17 cellular contexts compared by ENCODE assay signal in genomic region chr2:95264626-95265025, GRCh38. TPM values are rescaled to one million over a fixed set of nuclear protein-coding genes. Genes with fewer than 3 reads are reported as not detected.
DNase-seq lines count a peak whose midpoint lies in the region; ATAC-seq and TF ChIP-seq lines count a peak whose summit lies in the region.
"Had no signal": no experiment of that assay in that cellular context is flagged by ENCODE, and none has a peak within 500 bp of the region (broad histone marks: within the 10 kb centered on the region; RNA-seq: fewer than 3 reads in every experiment).

No MANE protein-coding gene starts in this region.

- H3K4me1 ChIP-seq in A673 (ENCODE audit: insufficient read depth, low read length, poor library complexity, severe bottlenecking) (no peaks in the 10 kb centered on the region), PC-3 (ENCODE audit: insufficient read depth, low read length) (no peaks in the 10 kb centered on the region)
- H3K4me1 ChIP-seq: Caco-2, tibial artery had no signal

- H3F3A ChIP-seq in PC-3 (ENCODE audit: low read length, unreplicated experiment), result no peaks in the 10 kb centered on the region

- H3K36me3 ChIP-seq in WERI-Rb-1 (no peaks in the 10 kb centered on the region), A673 (ENCODE audit: insufficient read depth, low read length, poor library complexity, severe bottlenecking) (no peaks in the 10 kb centered on the region), PC-3 (ENCODE audit: low read depth, low read length) (no peaks in the 10 kb centered on the region)
- H3K36me3 ChIP-seq: heart left ventricle, tibial artery had no signal

- no peak overlapping the region for H3K27ac ChIP-seq in WERI-Rb-1
- H3K27ac ChIP-seq in A673 (ENCODE audit: low read depth, low read length, poor library complexity, severe bottlenecking), result no peak overlapping the region
- H3K27ac ChIP-seq in PC-3 (ENCODE audit: low read length), result no peak overlapping the region
- H3K27ac ChIP-seq: heart left ventricle, tibial artery had no signal

- no peaks in the 10 kb centered on the region for H3K9me3 ChIP-seq in WERI-Rb-1 (ENCODE audit: severe bottlenecking)
- no peaks in the 10 kb centered on the region for H3K9me3 ChIP-seq in A673 (ENCODE audit: low read depth, low read length, poor library complexity, severe bottlenecking)
- H3K9me3 ChIP-seq in PC-3 (ENCODE audit: low read length), result no peaks in the 10 kb centered on the region
- H3K9me3 ChIP-seq: Caco-2, heart left ventricle, tibial artery had no signal

- intact Hi-C loops in A673 (cut with micrococcal nuclease; ENCODE audit: unreplicated experiment) (no loop called here), PC-3 (cut with micrococcal nuclease) (no loop called here)

- H3K4me3 ChIP-seq in WERI-Rb-1 (ENCODE audit: low read depth, low read length), result no peak overlapping the region
- H3K4me3 ChIP-seq in A673 (ENCODE audit: low read depth, low read length, poor library complexity, severe bottlenecking), result no peak overlapping the region
- no peak overlapping the region for H3K4me3 ChIP-seq in PC-3 (ENCODE audit: low read length)
- H3K4me3 ChIP-seq: heart left ventricle, tibial artery had no signal

- BruUV-seq in A673 (replicated peaks; lab: Mats Ljungman, UMichigan), result no TSS peak
- BruUV-seq in PC-3 (replicated peaks; lab: Mats Ljungman, UMichigan), result no TSS peak

- CTCF ChIA-PET in A673 (lab: Charles Lee), result no interaction called here
- CTCF ChIA-PET in PC-3 (lab: Charles Lee), result no interaction called here

- TF ChIP-seq CTCF in WERI-Rb-1 (IDR thresholded peaks at IDR 0.05; ENCODE audit: low read depth, low read length) (0 out of 2 replicates have a peak, but pooled peaks have one; percentile 1), A673 (conservative IDR thresholded peaks at IDR 0.05; ENCODE audit: low read depth, low read length) (no peak), PC-3 (conservative IDR thresholded peaks at IDR 0.05; ENCODE audit: low read depth, low read length) (no peak)

- no peaks in the 10 kb centered on the region for H4K20me1 ChIP-seq in PC-3 (ENCODE audit: low read length)

- no peaks in the 10 kb centered on the region for H3K9me2 ChIP-seq in PC-3 (replicated peaks; ENCODE audit: low read length)

- H3K27me3 ChIP-seq in WERI-Rb-1 (ENCODE audit: insufficient read depth, low read depth, severe bottlenecking) (no peaks in the 10 kb centered on the region), A673 (replicated peaks; ENCODE audit: insufficient read depth, low read depth, low read length, poor library complexity) (no peaks in the 10 kb centered on the region), PC-3 (ENCODE audit: low read length) (no peaks in the 10 kb centered on the region)
- H3K27me3 ChIP-seq: heart left ventricle, tibial artery had no signal

- DNase-seq in NCI-H82 (lab: John Stamatoyannopoulos, UW), result peak; percentile 20
- DNase-seq in NCI-H82 treated with DMSO at 0.1 percent for 48 hours (lab: John Stamatoyannopoulos, UW; ENCODE audit: unreplicated experiment), result no peak
- no peak for DNase-seq in WERI-Rb-1
- DNase-seq in globus pallidus (ENCODE audit: low spot score), result peak; percentile 67
- peak; percentile 58 for DNase-seq in putamen (ENCODE audit: low spot score)
- no peak for DNase-seq in A673 (ENCODE audit: low spot score)
- DNase-seq in PC-3, result no peak
- DNase-seq in NCI-H128 (lab: John Stamatoyannopoulos, UW; ENCODE audit: unreplicated experiment), result no peak
- DNase-seq: activated CD4-positive, alpha-beta T cell treated with anti-CD3 and anti-CD28 coated beads for 4 hours; activated naive CD8-positive, alpha-beta T cell treated with anti-CD3 and anti-CD28 coated beads, Interleukin-2, amount 10 ng/mL, durations not matched to agents 7 days and 5 days; Caco-2; kidney glomerular epithelial cell; NCI-H1930; Right ventricle myocardium superior had no signal

- no peak for ATAC-seq in PC-3

- no peaks in the 10 kb centered on the region for H3K79me2 ChIP-seq in PC-3 (ENCODE audit: low read length)

- H2AFZ ChIP-seq in PC-3 (ENCODE audit: low read length), result no peak overlapping the region

- H3K9ac ChIP-seq in PC-3 (ENCODE audit: low read length), result no peak overlapping the region

- POLR2A ChIA-PET in A673 (lab: Charles Lee; ENCODE audit: low non-redundant PET), result no interaction called here
- POLR2A ChIA-PET in PC-3 (lab: Charles Lee; ENCODE audit: unreplicated experiment), result no interaction called here

- no peak overlapping the region for H3K4me2 ChIP-seq in PC-3 (ENCODE audit: low read length)

RNA-seq across cellular contexts. Expression of gene PROM2, which starts 9.6 kb away (rescaled TPM):
- total RNA-seq in A673 (2021) (1.4 and 1.6 TPM in 2 replicates), PC-3 (2014; rRNA removed) (64.2 and 77.8 TPM in 2 replicates)

RNA-seq across cellular contexts. Expression of gene KCNIP3, which starts 32.5 kb away (rescaled TPM):
- total RNA-seq in A673 (2021) (0.24 and 0.45 TPM in 2 replicates), PC-3 (2014; rRNA removed) (13.3 and 19.1 TPM in 2 replicates)
- total RNA-seq: activated naive CD8-positive, alpha-beta T cell treated with anti-CD3 and anti-CD28 coated beads, Interleukin-2, amount 10 ng/mL, durations not matched to agents 7 days and 5 days; Caco-2; T-helper 2 cell treated with Interferon-gamma antibody and Interleukin-4, amounts not matched to agents 100 ng/mL and 5 ng/mL, for 36 hours had no signal

RNA-seq across cellular contexts. Expression of gene ZNF892, which starts 57.3 kb away (rescaled TPM):
- total RNA-seq in A673 (2021), result 7.2 and 8.2 TPM in 2 replicates
- total RNA-seq in PC-3 (2014; rRNA removed), result not detected in 2 replicates

Comparison
In these comparisons a context has a peak if more than half of its experiments do, and no peak if none do; other contexts are left out.
1. DNase-seq: peak in NCI-H82 (single experiment), globus pallidus (single experiment) and putamen (single experiment); none in NCI-H82 treated with DMSO at 0.1 percent for 48 hours (single experiment), WERI-Rb-1 (single experiment), A673 (single experiment), PC-3 (single experiment) and NCI-H128 (single experiment).
2. RNA of gene PROM2, which starts 9.6 kb away (total RNA-seq): 64.2 to 77.8 TPM in PC-3; 1.4 to 1.6 TPM in A673; every median in the first group is over 10 times any median in the second.